8 cellular contexts compared by ENCODE assay signal in genomic region chr13:24995225-24995804, GRCh38.
DNase-seq lines count a peak whose midpoint lies in the region; ATAC-seq and TF ChIP-seq lines count a peak whose summit lies in the region.

No MANE protein-coding gene starts in this region.

- no peak overlapping the region for H3K4me3 ChIP-seq in AG04450 (ENCODE audit: low read depth, low read length)
- 0 out of 2 replicates have a peak overlapping the region, but pooled peaks have one; percentile 24 for H3K4me3 ChIP-seq in OCI-LY3 (ENCODE audit: low read length)
- no peak overlapping the region for H3K4me3 ChIP-seq in fibroblast of pulmonary artery (replicated peaks; ENCODE audit: low read depth, low read length)
- no peak overlapping the region for H3K4me3 ChIP-seq in vagina

- intact Hi-C loops in vagina (cut with DNase I): no loop called here

- H3K36me3 ChIP-seq in OCI-LY3 (replicated peaks; ENCODE audit: low read depth, low read length) (no peaks in the 10 kb centered on the region), vagina (no peaks in the 10 kb centered on the region)

- H3K9me3 ChIP-seq in AG04450 (ENCODE audit: control insufficient read depth, insufficient read depth, low read length): no peaks in the 10 kb centered on the region
- H3K9me3 ChIP-seq in OCI-LY3 (ENCODE audit: insufficient read depth, low read length): no peaks in the 10 kb centered on the region
- H3K9me3 ChIP-seq in vagina: no peaks in the 10 kb centered on the region

- CTCF ChIA-PET in AG04450 (lab: Charles Lee): interaction anchor here (0.5 to 2.9 kb wide), 35 partner anchors 10 to 1057 kb away, joined by 3 to 21 read pairs (median 4); partner anchors contain the start of gene SHISA2

- peak overlapping the region; percentile 57 for H3K4me2 ChIP-seq in OCI-LY3 (ENCODE audit: low read length)

- H3K9ac ChIP-seq in OCI-LY3 (ENCODE audit: low read length): 0 out of 2 replicates have a peak overlapping the region, but pooled peaks have one; percentile 18

- no peaks in the 10 kb centered on the region for H4K20me1 ChIP-seq in OCI-LY3 (ENCODE audit: insufficient read depth, low read length)

- TF ChIP-seq POLR2A in vagina (IDR thresholded peaks at IDR 0.05): no peak

- no peak overlapping the region for H3K27ac ChIP-seq in AG04450 (ENCODE audit: low read depth, low read length)
- no peak overlapping the region for H3K27ac ChIP-seq in OCI-LY3 (ENCODE audit: low read length)
- no peak overlapping the region for H3K27ac ChIP-seq in vagina

- no peaks in the 10 kb centered on the region for H3K79me2 ChIP-seq in OCI-LY3 (ENCODE audit: low read length)

- DNase-seq in AG04450 (ENCODE audit: low read depth, low spot score) (peak; percentile 66), fibroblast of pulmonary artery (ENCODE audit: low read depth) (peak; percentile 90), nucleus accumbens (lab: John Stamatoyannopoulos, UW) (peak in 29 of 56 donors; percentile 10 to 68 (median 33)), vagina (ENCODE audit: extremely low spot score in 2 of 2) (no peak)
- peak; percentile 24 for DNase-seq in activated T-cell treated with anti-CD3 and anti-CD28 coated beads, Interleukin-2, amount 50 U/mL, for 1 hour

- peak; percentile 94 for TF ChIP-seq CTCF in AG04450 (IDR thresholded peaks at IDR 0.05; ENCODE audit: low read depth, low read length)
- peak; percentile 80 for TF ChIP-seq CTCF in LNCAP (IDR thresholded peaks at IDR 0.05)
- TF ChIP-seq CTCF in OCI-LY3 (IDR thresholded peaks at IDR 0.05; ENCODE audit: low read depth, low read length): peak; percentile 85
- TF ChIP-seq CTCF in fibroblast of pulmonary artery (IDR thresholded peaks at IDR 0.05; ENCODE audit: low read length, missing control alignments): peak; percentile 92
- peak in 2 of 3 experiments; percentile 47 to 51 for TF ChIP-seq CTCF in vagina (IDR thresholded peaks at IDR 0.05)

- no peak overlapping the region for H2AFZ ChIP-seq in OCI-LY3 (ENCODE audit: low read depth, low read length)

- peak; percentile 82 for ATAC-seq in GM18508 (IDR thresholded peaks at IDR 0.05; ENCODE audit: insufficient read depth, unreplicated experiment)

- H3K27me3 ChIP-seq in AG04450 (ENCODE audit: control insufficient read depth, insufficient read depth, low read length): peaks cover 2% of the 10 kb centered on the region
- H3K27me3 ChIP-seq in OCI-LY3 (ENCODE audit: low read depth, low read length): peaks cover 26% of the 10 kb centered on the region
- no peaks in the 10 kb centered on the region for H3K27me3 ChIP-seq in vagina

- H3K4me1 ChIP-seq in OCI-LY3 (ENCODE audit: low read length) (peaks cover 3% of the 10 kb centered on the region; the same call in 1 of the 2 replicates), vagina (no peaks in the 10 kb centered on the region)

- POLR2A ChIA-PET in AG04450 (lab: Yijun Ruan, JAX): no interaction called here

Comparison
In these comparisons a context has a peak if more than half of its experiments do, and no peak if none do; other contexts are left out.
1. DNase-seq: peak in AG04450 (single experiment), activated T-cell treated with anti-CD3 and anti-CD28 coated beads, Interleukin-2, amount 50 U/mL, for 1 hour (single experiment), fibroblast of pulmonary artery (single experiment) and nucleus accumbens (29 of 56); none in vagina (0 of 2).
2. Peak in every context shown above with its lines, with median percentiles within 50 percentile points of each other: CTCF ChIP-seq.